Comparison of ENCODE assay signal across 1 cellular context in the genomic region with DNA sequence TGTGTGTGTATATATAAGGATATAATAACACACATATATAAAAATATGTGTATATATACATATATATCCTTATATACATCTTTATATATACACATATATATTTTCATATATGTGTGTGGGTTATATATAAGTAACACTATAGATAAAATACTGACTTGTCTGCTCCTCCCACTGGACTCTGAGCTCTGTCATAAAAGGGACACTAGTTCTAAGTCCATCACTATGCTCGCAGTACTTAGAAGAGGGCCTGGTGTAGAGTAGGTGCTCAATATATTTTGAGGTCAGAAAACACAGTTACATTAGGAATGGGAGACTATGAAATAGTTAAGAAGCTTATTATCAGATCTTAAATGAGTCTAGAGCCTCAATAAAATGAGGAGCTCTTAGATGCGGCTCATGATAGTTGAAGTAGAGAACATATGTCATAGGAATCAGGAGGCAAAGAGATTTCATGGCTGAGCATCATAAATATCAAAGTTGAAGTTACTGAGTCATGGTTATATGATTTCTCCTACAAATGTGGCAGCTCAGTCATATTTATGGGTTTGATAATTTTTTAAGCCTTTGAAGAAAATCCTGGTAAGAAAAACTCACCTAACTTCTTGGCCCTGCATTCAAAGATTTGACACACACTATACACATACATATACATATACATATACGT.
TF ChIP-seq lines count a peak whose summit lies in the region.

No MANE protein-coding gene starts in this region.

TF ChIP-seq in IMR-90, 13 proteins besides CTCF, POLR2A, EP300 and RAD21 (continued from another document):
- TF ChIP-seq, protein P1, sequence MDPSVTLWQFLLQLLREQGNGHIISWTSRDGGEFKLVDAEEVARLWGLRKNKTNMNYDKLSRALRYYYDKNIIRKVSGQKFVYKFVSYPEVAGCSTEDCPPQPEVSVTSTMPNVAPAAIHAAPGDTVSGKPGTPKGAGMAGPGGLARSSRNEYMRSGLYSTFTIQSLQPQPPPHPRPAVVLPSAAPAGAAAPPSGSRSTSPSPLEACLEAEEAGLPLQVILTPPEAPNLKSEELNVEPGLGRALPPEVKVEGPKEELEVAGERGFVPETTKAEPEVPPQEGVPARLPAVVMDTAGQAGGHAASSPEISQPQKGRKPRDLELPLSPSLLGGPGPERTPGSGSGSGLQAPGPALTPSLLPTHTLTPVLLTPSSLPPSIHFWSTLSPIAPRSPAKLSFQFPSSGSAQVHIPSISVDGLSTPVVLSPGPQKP (IDR thresholded peaks at IDR 0.05; ENCODE audit: borderline replicate concordance, low read depth, low read length): no peak
- no peak for TF ChIP-seq RCOR1 (IDR thresholded peaks at IDR 0.05; ENCODE audit: insufficient replicate concordance, low read length)
- TF ChIP-seq CHD1 (IDR thresholded peaks at IDR 0.05; ENCODE audit: low read depth, low read length): no peak
- no peak for TF ChIP-seq MXI1 (IDR thresholded peaks at IDR 0.05; ENCODE audit: borderline replicate concordance, low read depth, low read length)
- TF ChIP-seq BHLHE40 (IDR thresholded peaks at IDR 0.05; ENCODE audit: low read depth, low read length): no peak
- no peak for TF ChIP-seq SMC3 (IDR thresholded peaks at IDR 0.05; ENCODE audit: low read depth, low read length)
- no peak for TF ChIP-seq RFX5 (IDR thresholded peaks at IDR 0.05; ENCODE audit: low read depth, low read length)
